In genomic region chr16:54750249-54750648, GRCh38 we compare ENCODE assay signal across 21 cellular contexts.
"Had no signal": no experiment of that assay in that cellular context is flagged by ENCODE, and none has a peak within 500 bp of the region (broad histone marks: within the 10 kb centered on the region; RNA-seq: fewer than 3 reads in every experiment).

No MANE protein-coding gene starts in this region.

- H3K36me3 Mint-ChIP-seq: activated naive CD8-positive, alpha-beta T cell; mesothelial cell of epicardium had no signal

- ATAC-seq: activated CD4-positive, CD25-positive, alpha-beta regulatory T cell treated with anti-CD3 and anti-CD28 coated beads, Interleukin-2, amount 50 U/mL, for 24 hours; esophagus mucosa; gastroesophageal sphincter; heart left ventricle; left lobe of liver had no signal

- H3K4me3 Mint-ChIP-seq: activated naive CD8-positive, alpha-beta T cell; activated T-helper 1 cell treated with anti-CD3 and anti-CD28 coated beads, Interleukin-12 subunit alpha, Interleukin-12 subunit beta, Interleukin-2, Interleukin-4 antibody, amounts not matched to agents 30 ng/mL and 10 ng/mL and 1 ng/mL, durations not matched to agents 14 hours and 24 hours and 36 hours; dendritic cell treated with granulocyte-macrophage colony-stimulating factor and Interleukin-4, amounts not matched to agents 40 ng/mL and 50 ng/mL, for 4 days; mesothelial cell of epicardium had no signal

- H3K27me3 Mint-ChIP-seq: activated naive CD8-positive, alpha-beta T cell; dendritic cell treated with granulocyte-macrophage colony-stimulating factor and Interleukin-4, amounts not matched to agents 40 ng/mL and 50 ng/mL, for 4 days had no signal

- H3K27ac Mint-ChIP-seq: activated naive CD8-positive, alpha-beta T cell; activated T-helper 1 cell treated with anti-CD3 and anti-CD28 coated beads, Interleukin-12 subunit alpha, Interleukin-12 subunit beta, Interleukin-2, Interleukin-4 antibody, amounts not matched to agents 30 ng/mL and 10 ng/mL and 1 ng/mL, durations not matched to agents 14 hours and 24 hours and 36 hours; dendritic cell treated with granulocyte-macrophage colony-stimulating factor and Interleukin-4, amounts not matched to agents 40 ng/mL and 50 ng/mL, for 4 days; mesothelial cell of epicardium had no signal

- H3K9me3 Mint-ChIP-seq: activated T-helper 1 cell treated with anti-CD3 and anti-CD28 coated beads, Interleukin-12 subunit alpha, Interleukin-12 subunit beta, Interleukin-2, Interleukin-4 antibody, amounts not matched to agents 30 ng/mL and 10 ng/mL and 1 ng/mL, durations not matched to agents 14 hours and 24 hours and 36 hours; dendritic cell treated with granulocyte-macrophage colony-stimulating factor and Interleukin-4, amounts not matched to agents 40 ng/mL and 50 ng/mL, for 4 days; mesothelial cell of epicardium had no signal

- DNase-seq: activated CD4-positive, alpha-beta T cell treated with anti-CD3 and anti-CD28 coated beads, Interleukin-2, amount 50 U/mL, for 1 hour; activated gamma-delta T cell treated with Interleukin-2 at 50 U/mL for 16 hours; effector CD8-positive, alpha-beta T cell; heart left ventricle; kidney; occipital lobe; posterior cingulate gyrus; sigmoid colon; spleen; stimulated activated CD4-positive, alpha-beta T cell treated with anti-CD3 and anti-CD28 coated beads, Interleukin-4, amount 100 ng/mL, for 4 hours; stimulated activated naive CD4-positive, alpha-beta T cell; T-helper 9 cell; thyroid gland had no signal
